ENCODE assay signal across 13 cellular contexts in the genomic region with DNA sequence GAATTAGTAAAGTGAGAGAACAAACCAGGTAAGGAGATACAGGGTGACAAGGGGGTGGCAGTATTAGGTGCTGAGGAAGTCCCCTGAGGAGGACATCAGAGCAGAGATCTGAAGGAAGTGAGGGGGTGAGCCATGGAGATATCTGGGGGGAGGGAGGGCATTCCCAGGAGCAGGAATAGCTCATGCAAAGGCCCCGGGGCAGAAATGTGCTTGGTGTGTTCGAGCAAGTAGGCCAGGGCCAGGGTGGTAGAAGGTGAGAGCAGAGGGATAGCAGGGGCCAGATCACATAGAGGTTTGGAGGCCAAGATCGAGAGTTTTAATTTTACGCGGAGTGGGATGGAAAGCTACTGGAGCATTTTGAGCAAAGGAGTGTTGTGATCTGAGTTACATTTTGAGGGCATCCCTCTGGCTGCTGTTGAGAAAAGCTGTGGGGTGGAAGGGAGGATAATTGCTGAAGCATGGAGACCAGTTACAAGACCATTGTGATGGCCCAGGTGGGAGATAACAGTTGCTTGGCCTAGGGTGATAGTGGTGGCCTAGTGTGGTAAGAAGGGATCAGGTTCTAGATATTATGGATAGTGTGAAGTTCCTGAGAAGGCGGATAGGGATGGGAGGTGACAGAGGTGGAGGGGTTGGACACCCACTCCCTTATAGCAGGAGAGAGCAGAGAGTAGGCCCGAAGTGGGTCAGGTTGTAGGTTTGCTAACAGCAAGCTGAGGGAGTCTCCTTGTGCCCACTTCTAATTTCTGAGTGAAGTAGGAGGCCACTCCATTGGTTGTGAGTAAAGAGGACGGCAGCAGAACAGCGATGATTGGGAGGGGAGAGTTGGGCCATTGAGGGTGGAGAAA. TPM values are rescaled to one million over a fixed set of nuclear protein-coding genes. Genes with fewer than 3 reads are reported as not detected.
DNase-seq lines count a peak whose midpoint lies in the region; TF ChIP-seq lines count a peak whose summit lies in the region.
"Had no signal": no experiment of that assay in that cellular context is flagged by ENCODE, and none has a peak within 500 bp of the region (broad histone marks: within the 10 kb centered on the region; RNA-seq: fewer than 3 reads in every experiment).

No MANE protein-coding gene starts in this region.

- H3K79me2 ChIP-seq in mesendoderm (ENCODE audit: control insufficient read depth, insufficient read depth, low read length) = peaks cover 49% of the 10 kb centered on the region

- H3K4ac ChIP-seq in mesendoderm (ENCODE audit: low read depth, low read length) = no peak overlapping the region

- H3K9me3 ChIP-seq in left ventricle myocardium inferior (replicated peaks) (peaks cover 5% of the 10 kb centered on the region), colonic mucosa (no peaks in the 10 kb centered on the region)

- H2BK120ac ChIP-seq in mesendoderm (ENCODE audit: low read depth, low read length) = no peak overlapping the region

- H3K9me3 Mint-ChIP-seq in CD14-positive monocyte = peaks cover 0 to 1% (median 0%) of the 10 kb centered on the region in 7 donors

- H3K27ac ChIP-seq in left ventricle myocardium inferior (replicated peaks) = peak overlapping the region; percentile 98
- peak overlapping the region; percentile 82 for H3K27ac ChIP-seq in colonic mucosa
- H3K27ac ChIP-seq in mesendoderm (ENCODE audit: low read depth, low read length) = peak overlapping the region; percentile 17
- H3K27ac ChIP-seq in temporal lobe (ENCODE audit: low read depth, low read length) = peak overlapping the region; percentile 70

- peak overlapping the region in 1 of 2 donors; percentile 80 for H3K9ac ChIP-seq in colonic mucosa (ENCODE audit: low read depth in 2 of 2, low read length in 2 of 2)
- no peak overlapping the region for H3K9ac ChIP-seq in mesendoderm (ENCODE audit: low read length)

- H3K36me3 Mint-ChIP-seq in CD14-positive monocyte = peaks cover 1 to 9% of the 10 kb centered on the region in 2 donors

- no peak overlapping the region for H3K4me3 Mint-ChIP-seq in CD14-positive monocyte

- H4K5ac ChIP-seq in mesendoderm (ENCODE audit: low read length) = no peak overlapping the region

- no peak overlapping the region for H3K4me2 ChIP-seq in mesendoderm (ENCODE audit: low read length)

- no peak overlapping the region for H3K27ac Mint-ChIP-seq in CD14-positive monocyte

- TF ChIP-seq CTCF in left ventricle myocardium inferior (IDR thresholded peaks at IDR 0.05; ENCODE audit: borderline replicate concordance) (no peak), colonic mucosa (IDR thresholded peaks at IDR 0.05) (no peak), CD14-positive monocyte (IDR thresholded peaks at IDR 0.05) (no peak)

- no peak overlapping the region for H3K56ac ChIP-seq in mesendoderm (ENCODE audit: low read length)

- H3K27me3 ChIP-seq in left ventricle myocardium inferior (ENCODE audit: low read depth) = no peaks in the 10 kb centered on the region
- H3K27me3 ChIP-seq in colonic mucosa = no peaks in the 10 kb centered on the region
- no peaks in the 10 kb centered on the region for H3K27me3 ChIP-seq in mesendoderm (ENCODE audit: insufficient read depth, low read length, poor library complexity)

- WGBS in mesendoderm (ENCODE audit: extremely low coverage, insufficient coverage, low lambda C conversion rate) = no CpG with 5 or more reads among the region's 9 CpGs

- H3K79me1 ChIP-seq in mesendoderm (ENCODE audit: low read length) = peaks cover 26% of the 10 kb centered on the region

- H4K8ac ChIP-seq in mesendoderm (ENCODE audit: low read depth, low read length) = no peak overlapping the region

- no peak overlapping the region for H2AK5ac ChIP-seq in mesendoderm (ENCODE audit: low read length)

- H3K4me3 ChIP-seq in left ventricle myocardium inferior = no peak overlapping the region
- no peak overlapping the region for H3K4me3 ChIP-seq in colonic mucosa
- H3K4me3 ChIP-seq in mesendoderm (ENCODE audit: low read length) = no peak overlapping the region

- H3K23ac ChIP-seq in mesendoderm (ENCODE audit: low read length) = no peak overlapping the region

- no peak overlapping the region for H3K18ac ChIP-seq in mesendoderm (ENCODE audit: low read length)

- peaks cover 0 to 4% (median 0%) of the 10 kb centered on the region in 3 donors for H3K27me3 Mint-ChIP-seq in CD14-positive monocyte (ENCODE audit: low read depth in 3 of 3)

- no peak overlapping the region for H2BK15ac ChIP-seq in mesendoderm (replicated peaks; ENCODE audit: low read depth)

- H3K4me1 Mint-ChIP-seq in CD14-positive monocyte = peaks cover 14% of the 10 kb centered on the region

- H3K4me1 ChIP-seq in left ventricle myocardium inferior = peaks cover 77% of the 10 kb centered on the region
- H3K4me1 ChIP-seq in colonic mucosa = peaks cover 19% of the 10 kb centered on the region
- no peaks in the 10 kb centered on the region for H3K4me1 ChIP-seq in mesendoderm (ENCODE audit: control insufficient read depth, low read depth, low read length)

- intact Hi-C loops in left ventricle myocardium inferior (cut with micrococcal nuclease) (no loop called here), cardiac septum (cut with DNase I) (no loop called here), colonic mucosa (cut with DNase I) (no loop called here), CD14-positive monocyte (cut with micrococcal nuclease) (no loop called here)

- DNase-seq in left ventricle myocardium inferior (no peak), cardiac septum (ENCODE audit: low spot score) (no peak), colonic mucosa (no peak), mesendoderm (peak; percentile 50), middle frontal gyrus (ENCODE audit: extremely low spot score, low spot score) (no peak), kidney tubule cell (ENCODE audit: low spot score) (no peak), CD14-positive monocyte (ENCODE audit: low spot score) (no peak)
- DNase-seq: C1 segment of cervical spinal cord, NCI-H146, NCI-H2081 treated with DMSO at 0.1 percent for 48 hours, NCI-H345, NCI-H526 treated with DMSO at 0.1 percent for 48 hours had no signal

- H2BK5ac ChIP-seq in mesendoderm (ENCODE audit: low read length) = no peak overlapping the region

- H3K36me3 ChIP-seq in left ventricle myocardium inferior (no peaks in the 10 kb centered on the region), colonic mucosa (no peaks in the 10 kb centered on the region), mesendoderm (ENCODE audit: control insufficient read depth, insufficient read depth, low read length) (no peaks in the 10 kb centered on the region)

RNA-seq across cellular contexts. Expression of a gene that starts 10.2 kb away (rescaled TPM):
- 45.1 TPM for total RNA-seq in left ventricle myocardium inferior
- 37.0 TPM for total RNA-seq in cardiac septum
- 10 to 100 TPM; 46.9 to 74.1 TPM for total RNA-seq in colonic mucosa
- 9.4 TPM for polyA plus RNA-seq in mesendoderm (2013, experiment 1 of 2)
- 9.0 TPM for polyA plus RNA-seq in mesendoderm (2013, experiment 2 of 2)
- 20.7 TPM for total RNA-seq in temporal lobe
- 1 to 10 TPM; 4.6 to 5.5 TPM for polyA plus RNA-seq in CD14-positive monocyte

Comparison
In these comparisons a context has a peak if more than half of its experiments do, and no peak if none do; other contexts are left out.
1. H3K27ac ChIP-seq: peak in every context shown above with its lines; median percentile 98 in left ventricle myocardium inferior; 82 in colonic mucosa; 70 in temporal lobe; 17 in mesendoderm.